15 cellular contexts compared by ENCODE assay signal in genomic region chr15:85336870-85337269, GRCh38.
"Had no signal": no experiment of that assay in that cellular context is flagged by ENCODE, and none has a peak within 500 bp of the region (broad histone marks: within the 10 kb centered on the region; RNA-seq: fewer than 3 reads in every experiment).

No MANE protein-coding gene starts in this region.

- H3K27ac ChIP-seq: parathyroid adenoma, spleen had no signal

- H3K4me3 ChIP-seq: left lung, spleen had no signal

- ATAC-seq: effector memory CD8-positive, alpha-beta T cell; left lung; T-helper 17 cell had no signal

- H3K9ac ChIP-seq: parathyroid adenoma had no signal

- FAIRE-seq: astrocyte, TTC549 had no signal

- DNase-seq: activated B cell treated with CpG ODN at 0.5 μM for 24 hours; activated CD4-positive, alpha-beta T cell treated with anti-CD3 and anti-CD28 coated beads, Interleukin-2, amount 10 ng/mL, durations not matched to agents 7 days and 5 days; activated CD8-positive, alpha-beta memory T cell treated with anti-CD3 and anti-CD28 coated beads for 24 hours; activated naive CD4-positive, alpha-beta T cell treated with anti-CD3 and anti-CD28 coated beads for 36 hours; effector memory CD8-positive, alpha-beta T cell; erythroblast; glutamatergic neuron; left lung; spleen; stimulated activated CD4-positive, alpha-beta T cell treated with anti-CD3 and anti-CD28 coated beads, Interleukin-1b, Interleukin-23, amount 100 ng/mL, for 48 hours; stimulated activated naive CD4-positive, alpha-beta T cell; T-helper 17 cell had no signal

- H3K4me1 ChIP-seq: parathyroid adenoma had no signal

- H3K9me3 ChIP-seq: left lung, spleen had no signal

- H2AFZ ChIP-seq: parathyroid adenoma had no signal

- H3K27me3 ChIP-seq: left lung had no signal

- H3K36me3 ChIP-seq: left lung, spleen had no signal
